ENCODE assay signal across 9 cellular contexts in genomic region chr12:42213023-42213422, GRCh38. TPM values are rescaled to one million over a fixed set of nuclear protein-coding genes. Genes with fewer than 3 reads are reported as not detected.
DNase-seq lines count a peak whose midpoint lies in the region; ATAC-seq and TF ChIP-seq lines count a peak whose summit lies in the region.
"Had no signal": no experiment of that assay in that cellular context is flagged by ENCODE, and none has a peak within 500 bp of the region (broad histone marks: within the 10 kb centered on the region; RNA-seq: fewer than 3 reads in every experiment).

No MANE protein-coding gene starts in this region.

- H3K9me3 ChIP-seq in HEK293 (ENCODE audit: control insufficient read depth, insufficient read depth, low read depth, low read length) = no peaks in the 10 kb centered on the region

- peaks cover 18% of the 10 kb centered on the region for H3K4me1 ChIP-seq in HEK293 (ENCODE audit: control insufficient read depth, insufficient read depth, low read length)

- H3K9me3 Mint-ChIP-seq in T-cell = no peaks in the 10 kb centered on the region
- H3K9me3 Mint-ChIP-seq: nephron had no signal

- peaks cover 15% of the 10 kb centered on the region for H3K36me3 Mint-ChIP-seq in T-cell

- no peaks in the 10 kb centered on the region for H3K27me3 Mint-ChIP-seq in T-cell

- peaks cover 30 to 37% (median 30%) of the 10 kb centered on the region in 3 donors for H3K4me1 Mint-ChIP-seq in T-cell

- ATAC-seq in HG03135 (IDR thresholded peaks at IDR 0.05; ENCODE audit: unreplicated experiment) = no peak
- ATAC-seq in T-cell (replicated peaks in 1 of 4) = no peak

- POLR2A ChIA-PET in HEK293 (lab: Yijun Ruan, JAX) = no interaction called here
- POLR2A ChIA-PET in T-cell (lab: Charles Lee) = no interaction called here

- no peak for TF ChIP-seq CTCF in HEK293 (tag by site-specific recombination; IDR thresholded peaks at IDR 0.05)

- no peak overlapping the region for H3K4me3 Mint-ChIP-seq in T-cell
- H3K4me3 Mint-ChIP-seq: nephron had no signal

- H3K4me3 ChIP-seq in HEK293 (ENCODE audit: low read depth, low read length) = no peak overlapping the region

- peak; percentile 70 for DNase-seq in NCI-H2029 treated with DMSO at 0.1 percent for 48 hours (lab: John Stamatoyannopoulos, UW)
- peak; percentile 21 for DNase-seq in SK-N-DZ (ENCODE audit: low spot score)
- peak; percentile 60 to 79 for DNase-seq in lung microvascular endothelial cell (ENCODE audit: low read depth in 2 of 2)
- DNase-seq in T-cell = no peak
- DNase-seq in stimulated activated CD4-positive, alpha-beta T cell treated with anti-CD3 and anti-CD28 coated beads, Interleukin-4, amount 100 ng/mL, for 24 hours = no peak
- DNase-seq: activated CD4-positive, alpha-beta T cell treated with anti-CD3 and anti-CD28 coated beads for 1 hour had no signal

- CTCF ChIA-PET in HEK293 (lab: Yijun Ruan, JAX) = no interaction called here
- CTCF ChIA-PET in T-cell (lab: Charles Lee) = no interaction called here

- no peak overlapping the region for H3K27ac ChIP-seq in HEK293 (ENCODE audit: extremely low read depth, low read depth, low read length)

- no peak overlapping the region for H3K27ac Mint-ChIP-seq in T-cell
- H3K27ac Mint-ChIP-seq: nephron had no signal

- H3K36me3 ChIP-seq in HEK293 (ENCODE audit: control insufficient read depth in 2 of 2, insufficient read depth in 1 of 2, low read length in 2 of 2) = peaks cover 9 to 18% of the 10 kb centered on the region in 2 experiments

TF ChIP-seq in HEK293, 187 proteins besides CTCF, POLR2A, EP300 and RAD21 (continues in another document):
- TF ChIP-seq ZNF416 (tag by site-specific recombination; IDR thresholded peaks at IDR 0.05) (no peak), ZNF121 (tag by site-specific recombination; IDR thresholded peaks at IDR 0.05) (no peak), ZNF510 (tag by site-specific recombination; IDR thresholded peaks at IDR 0.05; ENCODE audit: insufficient replicate concordance) (no peak), SP7 (tag by site-specific recombination; IDR thresholded peaks at IDR 0.05) (no peak), ZSCAN30 (tag by site-specific recombination; IDR thresholded peaks at IDR 0.05) (peak; percentile 59; the same call in 1 of the 2 replicates), SCRT1 (tag by site-specific recombination; IDR thresholded peaks at IDR 0.05; ENCODE audit: borderline replicate concordance) (no peak), ZNF610 (tag by site-specific recombination; IDR thresholded peaks at IDR 0.05; ENCODE audit: borderline replicate concordance) (no peak), OSR2 (tag by site-specific recombination; IDR thresholded peaks at IDR 0.05) (peak; percentile 65; the same call in 1 of the 2 replicates), KLF10 (tag by site-specific recombination; IDR thresholded peaks at IDR 0.05) (0 out of 2 replicates have a peak, but pooled peaks have one; percentile 37), ZNF239 (tag by site-specific recombination; IDR thresholded peaks at IDR 0.05) (no peak), HOXC10 (CRISPR knock-in tag; IDR thresholded peaks at IDR 0.05) (no peak), ZNF560 (tag by site-specific recombination; IDR thresholded peaks at IDR 0.05; ENCODE audit: borderline replicate concordance) (no peak), ZNF48 (tag by site-specific recombination; IDR thresholded peaks at IDR 0.05) (no peak), ZNF184 (tag by site-specific recombination; IDR thresholded peaks at IDR 0.05) (no peak), GLIS1 (tag by site-specific recombination; IDR thresholded peaks at IDR 0.05) (peak; percentile 12; the same call in 1 of the 2 replicates), ZNF645 (tag by site-specific recombination; IDR thresholded peaks at IDR 0.05) (no peak), ZNF16 (tag by site-specific recombination; IDR thresholded peaks at IDR 0.05; ENCODE audit: low read depth) (no peak), ZNF274 (IDR thresholded peaks at IDR 0.05; ENCODE audit: low read length) (no peak), ZNF274 (tag by site-specific recombination; IDR thresholded peaks at IDR 0.05; ENCODE audit: borderline replicate concordance) (no peak), HOXA7 (CRISPR knock-in tag; IDR thresholded peaks at IDR 0.05; ENCODE audit: borderline replicate concordance) (no peak), AEBP2 (tag by site-specific recombination; IDR thresholded peaks at IDR 0.05; ENCODE audit: borderline replicate concordance) (no peak), ZNF558 (tag by site-specific recombination; IDR thresholded peaks at IDR 0.05) (no peak), ZNF571 (tag by site-specific recombination; IDR thresholded peaks at IDR 0.05) (no peak), ELK4 (IDR thresholded peaks at IDR 0.05; ENCODE audit: borderline replicate concordance, low read depth, low read length) (no peak)
- TF ChIP-seq, protein P1, sequence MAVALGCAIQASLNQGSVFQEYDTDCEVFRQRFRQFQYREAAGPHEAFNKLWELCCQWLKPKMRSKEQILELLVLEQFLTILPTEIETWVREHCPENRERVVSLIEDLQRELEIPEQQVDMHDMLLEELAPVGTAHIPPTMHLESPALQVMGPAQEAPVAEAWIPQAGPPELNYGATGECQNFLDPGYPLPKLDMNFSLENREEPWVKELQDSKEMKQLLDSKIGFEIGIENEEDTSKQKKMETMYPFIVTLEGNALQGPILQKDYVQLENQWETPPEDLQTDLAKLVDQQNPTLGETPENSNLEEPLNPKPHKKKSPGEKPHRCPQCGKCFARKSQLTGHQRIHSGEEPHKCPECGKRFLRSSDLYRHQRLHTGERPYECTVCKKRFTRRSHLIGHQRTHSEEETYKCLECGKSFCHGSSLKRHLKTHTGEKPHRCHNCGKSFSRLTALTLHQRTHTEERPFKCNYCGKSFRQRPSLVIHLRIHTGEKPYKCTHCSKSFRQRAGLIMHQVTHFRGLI (tag by site-specific recombination; IDR thresholded peaks at IDR 0.05) = no peak
- TF ChIP-seq, protein P2, sequence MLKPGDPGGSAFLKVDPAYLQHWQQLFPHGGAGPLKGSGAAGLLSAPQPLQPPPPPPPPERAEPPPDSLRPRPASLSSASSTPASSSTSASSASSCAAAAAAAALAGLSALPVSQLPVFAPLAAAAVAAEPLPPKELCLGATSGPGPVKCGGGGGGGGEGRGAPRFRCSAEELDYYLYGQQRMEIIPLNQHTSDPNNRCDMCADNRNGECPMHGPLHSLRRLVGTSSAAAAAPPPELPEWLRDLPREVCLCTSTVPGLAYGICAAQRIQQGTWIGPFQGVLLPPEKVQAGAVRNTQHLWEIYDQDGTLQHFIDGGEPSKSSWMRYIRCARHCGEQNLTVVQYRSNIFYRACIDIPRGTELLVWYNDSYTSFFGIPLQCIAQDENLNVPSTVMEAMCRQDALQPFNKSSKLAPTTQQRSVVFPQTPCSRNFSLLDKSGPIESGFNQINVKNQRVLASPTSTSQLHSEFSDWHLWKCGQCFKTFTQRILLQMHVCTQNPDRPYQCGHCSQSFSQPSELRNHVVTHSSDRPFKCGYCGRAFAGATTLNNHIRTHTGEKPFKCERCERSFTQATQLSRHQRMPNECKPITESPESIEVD (tag by site-specific recombination; IDR thresholded peaks at IDR 0.05) = peak; percentile 60

RNA-seq across cellular contexts. Expression of gene YAF2, which starts 25.0 kb away (rescaled TPM):
- polyA plus RNA-seq in SK-N-DZ (2014; cell fraction: cytosol; rRNA removed) = 28.0 and 42.0 TPM in 2 replicates
- 32.6 and 42.8 TPM in 2 replicates for polyA plus RNA-seq in SK-N-DZ (2014; cell fraction: nucleus; rRNA removed)
- total RNA-seq in lung microvascular endothelial cell (9.2 and 11.7 TPM in 2 replicates), T-cell (10 to 100 TPM; 37.8 to 68.3 (median 43.6) TPM)

Comparison
In these comparisons a context has a peak if more than half of its experiments do, and no peak if none do; other contexts are left out.
1. DNase-seq: peak in NCI-H2029 treated with DMSO at 0.1 percent for 48 hours (single experiment), SK-N-DZ (single experiment) and lung microvascular endothelial cell (2 of 2); none in T-cell (0 of 34) and stimulated activated CD4-positive, alpha-beta T cell treated with anti-CD3 and anti-CD28 coated beads, Interleukin-4, amount 100 ng/mL, for 24 hours (single experiment).